In the genomic region with DNA sequence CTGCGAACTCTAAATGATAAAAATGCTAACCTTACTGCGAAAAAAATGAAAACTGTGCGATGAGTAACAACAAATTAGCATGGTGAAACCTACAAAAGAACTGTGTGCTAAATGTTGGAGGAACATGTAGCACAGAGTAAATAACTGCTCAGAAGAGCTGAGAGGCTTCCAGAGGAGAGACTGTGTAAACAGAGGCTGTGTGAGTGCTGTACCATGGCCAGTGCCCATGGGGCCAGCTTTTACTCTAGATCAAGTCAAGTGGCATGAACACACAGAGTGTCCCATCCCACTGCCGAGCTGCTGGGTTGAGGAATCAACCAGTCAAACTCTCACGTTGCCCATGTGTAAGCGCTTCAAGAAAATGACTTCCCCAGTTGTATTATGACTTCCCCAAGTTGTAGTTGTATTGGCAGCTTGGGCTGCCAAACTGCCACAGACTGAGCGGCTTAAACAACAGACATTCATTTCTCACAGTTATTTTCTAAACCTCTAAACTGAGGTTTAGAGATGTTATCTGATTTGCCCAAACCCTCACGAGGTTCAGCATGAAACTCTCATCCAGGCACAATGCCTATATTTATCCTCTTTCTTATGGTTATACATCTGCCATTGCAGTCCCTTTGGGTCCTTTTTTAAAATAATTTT, we compare ENCODE assay signal across 18 cellular contexts.
"Had no signal": no experiment of that assay in that cellular context is flagged by ENCODE, and none has a peak within 500 bp of the region (broad histone marks: within the 10 kb centered on the region; RNA-seq: fewer than 3 reads in every experiment).

No MANE protein-coding gene starts in this region.

- H3K9me3 ChIP-seq: upper lobe of left lung had no signal

- H3K36me3 Mint-ChIP-seq: activated naive CD4-positive, alpha-beta T cell treated with anti-CD3 and anti-CD28 coated beads, Interleukin-2, amount 10 ng/mL, durations not matched to agents 7 days and 5 days; memory B cell; stimulated activated naive B cell treated with anti-CD40 and anti-IgM and Interleukin-4, amounts not matched to agents 10 μg/mL and 1 μg/mL and 100 μg/mL, for 72 hours; WTC11 had no signal

- H3K4me3 Mint-ChIP-seq: activated naive CD4-positive, alpha-beta T cell treated with anti-CD3 and anti-CD28 coated beads, Interleukin-2, amount 10 ng/mL, durations not matched to agents 7 days and 5 days; activated T-cell treated with anti-CD3 and anti-CD28 coated beads, Interleukin-2, amount 50 U/mL, for 72 hours; memory B cell; stimulated activated naive B cell treated with anti-CD40 and anti-IgM and Interleukin-4, amounts not matched to agents 10 μg/mL and 1 μg/mL and 100 μg/mL, for 72 hours; WTC11 had no signal

- H3K36me3 ChIP-seq: heart right ventricle, sigmoid colon, upper lobe of left lung had no signal

- ATAC-seq: activated T-cell treated with anti-CD3 and anti-CD28 coated beads, Interleukin-2, amount 50 U/mL, for 72 hours; heart right ventricle; left cardiac atrium; stimulated activated naive B cell treated with anti-CD40 and anti-IgM and Interleukin-4, amounts not matched to agents 10 μg/mL and 1 μg/mL and 100 μg/mL, for 72 hours; WTC11 had no signal

- H3K4me1 Mint-ChIP-seq: stimulated activated naive B cell treated with anti-CD40 and anti-IgM and Interleukin-4, amounts not matched to agents 10 μg/mL and 1 μg/mL and 100 μg/mL, for 72 hours; WTC11 had no signal

- H3K4me1 ChIP-seq: heart right ventricle, sigmoid colon, upper lobe of left lung had no signal

- H3K4me3 ChIP-seq: coronary artery, heart right ventricle, sigmoid colon, smooth muscle cell, upper lobe of left lung had no signal

- H3K27ac ChIP-seq: coronary artery, epithelial cell of prostate, heart right ventricle, sigmoid colon, upper lobe of left lung had no signal

- H3K27me3 Mint-ChIP-seq: activated naive CD4-positive, alpha-beta T cell treated with anti-CD3 and anti-CD28 coated beads, Interleukin-2, amount 10 ng/mL, durations not matched to agents 7 days and 5 days; memory B cell; stimulated activated naive B cell treated with anti-CD40 and anti-IgM and Interleukin-4, amounts not matched to agents 10 μg/mL and 1 μg/mL and 100 μg/mL, for 72 hours had no signal

- DNase-seq: activated effector memory CD4-positive, alpha-beta T cell treated with Interleukin-2 at 50 U/mL for 16 hours; activated naive CD4-positive, alpha-beta T cell treated with anti-CD3 and anti-CD28 coated beads, Interleukin-2, amount 10 ng/mL, durations not matched to agents 7 days and 5 days; activated T-cell treated with anti-CD3 and anti-CD28 coated beads, Interleukin-2, amount 50 U/mL, for 72 hours; cerebellar nuclear complex; heart right ventricle; islet precursor cell; left cardiac atrium; sigmoid colon; stimulated activated CD4-positive, alpha-beta T cell treated with anti-CD3 and anti-CD28 coated beads, Interleukin-15, amount 100 ng/mL, for 24 hours; stimulated activated CD8-positive, alpha-beta memory T cell treated with anti-CD3 and anti-CD28 coated beads, Interleukin-4, amount 100 ng/mL, for 48 hours; stimulated activated naive B cell treated with anti-CD40 and anti-IgM and Interleukin-4, amounts not matched to agents 10 μg/mL and 1 μg/mL and 100 μg/mL, for 72 hours; T-helper 9 cell; upper lobe of left lung had no signal

- H3K4me2 ChIP-seq: smooth muscle cell had no signal

- H3K27me3 ChIP-seq: heart right ventricle, sigmoid colon, upper lobe of left lung had no signal

- H3K27ac Mint-ChIP-seq: activated naive CD4-positive, alpha-beta T cell treated with anti-CD3 and anti-CD28 coated beads, Interleukin-2, amount 10 ng/mL, durations not matched to agents 7 days and 5 days; activated T-cell treated with anti-CD3 and anti-CD28 coated beads, Interleukin-2, amount 50 U/mL, for 72 hours; memory B cell; stimulated activated naive B cell treated with anti-CD40 and anti-IgM and Interleukin-4, amounts not matched to agents 10 μg/mL and 1 μg/mL and 100 μg/mL, for 72 hours; WTC11 had no signal
